In genomic region chr3:14678015-14678503, GRCh38 we compare ENCODE assay signal across 2 cellular contexts.
TF ChIP-seq lines count a peak whose summit lies in the region.

No MANE protein-coding gene starts in this region.

TF ChIP-seq in HCT116, 20 proteins besides CTCF, POLR2A, EP300 and RAD21:
- TF ChIP-seq TCF7L2 (IDR thresholded peaks at IDR 0.05; ENCODE audit: borderline replicate concordance, extremely low read depth, insufficient read depth, insufficient read length) (peak; percentile 84), ZFX (IDR thresholded peaks at IDR 0.05) (no peak)

TF ChIP-seq in WTC11, 78 proteins besides CTCF, POLR2A, EP300 and RAD21:
- TF ChIP-seq GABPB1 (CRISPR knock-in tag; IDR thresholded peaks at IDR 0.05) (peak; percentile 85), AFF4 (CRISPR knock-in tag; IDR thresholded peaks at IDR 0.05; ENCODE audit: borderline replicate concordance) (no peak)
TF ChIP-seq in WTC11: peak in this region for 1.
